Comparison of ENCODE assay signal across 29 cellular contexts in genomic region chr20:2892376-2892775, GRCh38.
"Had no signal": no experiment of that assay in that cellular context is flagged by ENCODE, and none has a peak within 500 bp of the region (broad histone marks: within the 10 kb centered on the region; RNA-seq: fewer than 3 reads in every experiment).

No MANE protein-coding gene starts in this region.

- H3K4me1 ChIP-seq: ascending aorta had no signal

- H3K27ac Mint-ChIP-seq: activated CD4-positive, alpha-beta memory T cell treated with anti-CD3 and anti-CD28 coated beads, Interleukin-2, amount 10 ng/mL, durations not matched to agents 7 days and 5 days; activated CD4-positive, alpha-beta T cell treated with anti-CD3 and anti-CD28 coated beads, Interleukin-2, amount 10 ng/mL, durations not matched to agents 7 days and 5 days; activated naive CD8-positive, alpha-beta T cell treated with anti-CD3 and anti-CD28 coated beads, Interleukin-2, amount 10 ng/mL, durations not matched to agents 7 days and 5 days; endodermal cell had no signal

- H3K36me3 ChIP-seq: ascending aorta, brain microvascular endothelial cell, left lung, suprapubic skin, tibial artery had no signal

- H3K4me3 Mint-ChIP-seq: activated CD4-positive, alpha-beta memory T cell treated with anti-CD3 and anti-CD28 coated beads, Interleukin-2, amount 10 ng/mL, durations not matched to agents 7 days and 5 days; activated CD4-positive, alpha-beta T cell treated with anti-CD3 and anti-CD28 coated beads, Interleukin-2, amount 10 ng/mL, durations not matched to agents 7 days and 5 days; activated naive CD8-positive, alpha-beta T cell treated with anti-CD3 and anti-CD28 coated beads, Interleukin-2, amount 10 ng/mL, durations not matched to agents 7 days and 5 days; activated T-cell treated with anti-CD3 and anti-CD28 coated beads, Interleukin-2, amount 50 U/mL, for 4 hours; endodermal cell; naive B cell; neural crest cell had no signal

- H3K4me3 ChIP-seq: ascending aorta, heart left ventricle, left lung, spleen, suprapubic skin, tibial artery had no signal

- ATAC-seq: activated T-cell treated with anti-CD3 and anti-CD28 coated beads, Interleukin-2, amount 50 U/mL, for 4 hours; esophagus mucosa; heart left ventricle; left lung had no signal

- H3K9me3 ChIP-seq: suprapubic skin, tibial artery had no signal

- DNase-seq: activated CD4-positive, alpha-beta memory T cell treated with anti-CD3 and anti-CD28 coated beads, Interleukin-2, amount 10 ng/mL, durations not matched to agents 7 days and 5 days; activated CD4-positive, alpha-beta T cell treated with anti-CD3 and anti-CD28 coated beads for 1 hour; activated CD4-positive, alpha-beta T cell treated with anti-CD3 and anti-CD28 coated beads, Interleukin-2, amount 10 ng/mL, durations not matched to agents 7 days and 5 days; activated CD8-positive, alpha-beta memory T cell treated with anti-CD3 and anti-CD28 coated beads, Interleukin-2, amount 50 U/mL, for 48 hours; activated effector memory CD4-positive, alpha-beta T cell treated with Interleukin-2 at 50 U/mL for 16 hours; activated naive CD4-positive, alpha-beta T cell treated with Interleukin-2 at 50 U/mL for 16 hours; activated naive CD8-positive, alpha-beta T cell treated with anti-CD3 and anti-CD28 coated beads, Interleukin-2, amount 10 ng/mL, durations not matched to agents 7 days and 5 days; activated T-cell treated with anti-CD3 and anti-CD28 coated beads, Interleukin-2, amount 50 U/mL, for 4 hours; brain microvascular endothelial cell; central memory CD4-positive, alpha-beta T cell; endodermal cell; foreskin fibroblast; heart left ventricle; hypothalamus; immature natural killer cell; kidney; left lung; naive B cell; nucleus accumbens; right cardiac atrium; spleen; stimulated activated naive CD4-positive, alpha-beta T cell; T-helper 2 cell; tibial artery had no signal

- H3K27ac ChIP-seq: ascending aorta, brain microvascular endothelial cell, heart left ventricle, left lung, parathyroid adenoma, spleen, suprapubic skin, tibial artery had no signal

- H3K27me3 Mint-ChIP-seq: activated CD4-positive, alpha-beta memory T cell treated with anti-CD3 and anti-CD28 coated beads, Interleukin-2, amount 10 ng/mL, durations not matched to agents 7 days and 5 days; activated CD4-positive, alpha-beta T cell treated with anti-CD3 and anti-CD28 coated beads, Interleukin-2, amount 10 ng/mL, durations not matched to agents 7 days and 5 days; activated naive CD8-positive, alpha-beta T cell treated with anti-CD3 and anti-CD28 coated beads, Interleukin-2, amount 10 ng/mL, durations not matched to agents 7 days and 5 days; naive B cell had no signal

- H3K27me3 ChIP-seq: ascending aorta, brain microvascular endothelial cell, heart left ventricle, left lung, spleen, suprapubic skin, tibial artery had no signal

- H3K9me3 Mint-ChIP-seq: activated T-cell treated with anti-CD3 and anti-CD28 coated beads, Interleukin-2, amount 50 U/mL, for 4 hours; immature natural killer cell had no signal
